Comparison of ENCODE assay signal across 8 cellular contexts in genomic region chr18:46917108-46917807, GRCh38. TPM values are rescaled to one million over a fixed set of nuclear protein-coding genes. Genes with fewer than 3 reads are reported as not detected.
DNase-seq lines count a peak whose midpoint lies in the region; ATAC-seq and TF ChIP-seq lines count a peak whose summit lies in the region.

TSS of gene KATNAL2 (plus strand) at chr18:46917602. CDS start at chr18:46946873, 29,271 bp downstream.
TSS of gene PIAS2 (minus strand) at chr18:46917507. CDS start at chr18:46917345, 162 bp downstream.

- no peaks in the 10 kb centered on the region for H3K27me3 ChIP-seq in psoas muscle (ENCODE audit: insufficient read depth in 3 of 3, low read length in 2 of 3)

- H3K4me1 Mint-ChIP-seq in HFFc6 (ENCODE audit: low read depth), result peaks cover 36% of the 10 kb centered on the region

- no peaks in the 10 kb centered on the region for H3K9me3 Mint-ChIP-seq in HFFc6

- TF ChIP-seq CTCF in GM12864 (IDR thresholded peaks at IDR 0.05; ENCODE audit: low read depth, low read length, missing control alignments) (no peak), HFFc6 (IDR thresholded peaks at IDR 0.05) (no peak; the same call in 1 of the 2 replicates), NB4 (IDR thresholded peaks at IDR 0.05; ENCODE audit: low read depth, low read length) (no peak), psoas muscle (IDR thresholded peaks at IDR 0.05) (no peak)

- TF ChIP-seq POLR2A in NB4 (IDR thresholded peaks at IDR 0.05; ENCODE audit: extremely low read depth, insufficient read length), result peak; percentile 88

- intact Hi-C loops in left ventricle myocardium superior (cut with micrococcal nuclease) (no loop called here), psoas muscle (cut with DNase I) (no loop called here)

- H3K27me3 Mint-ChIP-seq in HFFc6 (ENCODE audit: insufficient read depth), result peaks cover 2% of the 10 kb centered on the region; the same call in 1 of the 2 replicates

- H3K4me3 Mint-ChIP-seq in HFFc6, result peak within 1 kb of the TSS; percentile 94

- peaks cover 32% of the 10 kb centered on the region for H3K4me1 ChIP-seq in psoas muscle

- H3K36me3 Mint-ChIP-seq in HFFc6 (ENCODE audit: low read depth), result no peaks in the 10 kb centered on the region

- peak within 1 kb of the TSS; percentile 94 for H3K27ac ChIP-seq in psoas muscle

- peak within 1 kb of the TSS; percentile 67 for H3K27ac Mint-ChIP-seq in HFFc6

- H3K4me3 ChIP-seq in GM12864 (ENCODE audit: low read depth, low read length) (peak within 1 kb of the TSS; percentile 56), NB4 (ENCODE audit: low read depth, low read length) (peak within 1 kb of the TSS; percentile 81), psoas muscle (peak within 1 kb of the TSS; percentile 86)

- H3K36me3 ChIP-seq in psoas muscle (ENCODE audit: insufficient read depth in 1 of 2, low read depth in 1 of 2), result no peaks in the 10 kb centered on the region

- WGBS in psoas muscle, 3 donors, result 0 to 1% (median 0%) methylated on average over 49 to 107 of the region's 107 CpGs

- DNase-seq in GM12864 (ENCODE audit: low read depth) (peak; percentile 30), HFFc6 (peak; percentile 36), NB4 (ENCODE audit: low read depth) (peak; percentile 87), T-helper 1 cell (peak; percentile 60 to 84 (median 64)), amniotic stem cell (lab: John Stamatoyannopoulos, UW) (peak; percentile 57), left ventricle myocardium superior (peak; percentile 92), psoas muscle (peak; percentile 82 to 89), ureter (ENCODE audit: low spot score) (peak; percentile 74)

- ATAC-seq in left ventricle myocardium superior (peak; percentile 96), psoas muscle (peak; percentile 90 to 93 (median 90))

- H3K9me3 ChIP-seq in psoas muscle, result no peaks in the 10 kb centered on the region

RNA-seq across cellular contexts. Expression of gene KATNAL2, which starts in this region (rescaled TPM):
- under 1 TPM; 0.38 to 0.92 (median 0.66) TPM for total RNA-seq in HFFc6 (2021; fragmentation: NEBNext Ultra II Directional; extraction: Animal tissue kit (Norgen Biotek cat#: 25700))
- total RNA-seq in left ventricle myocardium superior (2.7 TPM), psoas muscle (1 to 10 TPM in 2 of 4 donors, under 1 TPM in 2; 0.21 to 1.7 (median 0.79) TPM), ureter (3.5 TPM)
- under 1 TPM; 0.19 to 0.49 (median 0.24) TPM for polyA plus RNA-seq in psoas muscle

RNA-seq across cellular contexts. Expression of gene PIAS2, which starts in this region (rescaled TPM):
- 10 to 100 TPM; 23.2 to 26.2 (median 23.9) TPM for total RNA-seq in HFFc6 (2021; fragmentation: NEBNext Ultra II Directional; extraction: Animal tissue kit (Norgen Biotek cat#: 25700))
- total RNA-seq in left ventricle myocardium superior (29.6 TPM), psoas muscle (10 to 100 TPM; 44.8 to 66.7 (median 61.3) TPM), ureter (59.9 TPM)
- 10 to 100 TPM in 1 of 3 donors, 1 to 10 TPM in 2; 5.5 to 20.3 (median 9.2) TPM for polyA plus RNA-seq in psoas muscle

Comparison
In these comparisons a context has a peak if more than half of its experiments do, and no peak if none do; other contexts are left out.
1. Peak in every context shown above with its lines: DNase-seq, ATAC-seq, H3K4me3 ChIP-seq and H3K27ac ChIP-seq.
2. DNase-seq: peak in every context shown above with its lines; median percentile 92 in left ventricle myocardium superior; 87 in NB4; 86 in psoas muscle; 74 in ureter; 64 in T-helper 1 cell; 57 in amniotic stem cell; 36 in HFFc6; 30 in GM12864.